21 cellular contexts compared by ENCODE assay signal in genomic region chr2:208872591-208872990, GRCh38.
DNase-seq lines count a peak whose midpoint lies in the region; ATAC-seq, FAIRE-seq and TF ChIP-seq lines count a peak whose summit lies in the region.
"Had no signal": no experiment of that assay in that cellular context is flagged by ENCODE, and none has a peak within 500 bp of the region (broad histone marks: within the 10 kb centered on the region; RNA-seq: fewer than 3 reads in every experiment).

No MANE protein-coding gene starts in this region.

- no peak for FAIRE-seq in bronchial epithelial cell (lab: Jason Lieb, UNC)

- TF ChIP-seq CTCF in bronchial epithelial cell (IDR thresholded peaks at IDR 0.05; ENCODE audit: insufficient read depth, low read length, severe bottlenecking) = no peak

- peak; percentile 28 for DNase-seq in HS-5 (ENCODE audit: low read depth)
- DNase-seq in bronchial epithelial cell (ENCODE audit: low read depth) = peak; percentile 80
- DNase-seq in activated CD4-positive, alpha-beta memory T cell treated with anti-CD3 and anti-CD28 coated beads, Interleukin-2, amount 10 ng/mL, durations not matched to agents 7 days and 5 days = no peak
- DNase-seq in D341Med (ENCODE audit: low spot score) = no peak
- DNase-seq in posterior cingulate gyrus = no peak
- DNase-seq in activated CD4-positive, CD25-positive, alpha-beta regulatory T cell treated with anti-CD3 and anti-CD28 coated beads, Interleukin-2, amount 50 U/mL, for 72 hours = no peak
- DNase-seq: adrenal gland; EL; esophagus squamous epithelium; H9; lower lobe of right lung; NCI-H2171 treated with DMSO at 0.1 percent for 48 hours; NK-92 treated with Interleukin-12 subunit alpha and Interleukin-12 subunit beta, amount 100 ng/mL, for 24 hours; SHP77; stimulated activated CD4-positive, alpha-beta T cell treated with anti-CD3 and anti-CD28 coated beads, Interleukin-2, amount 100 ng/mL, for 24 hours; T-helper 17 cell had no signal

- CTCF ChIA-PET in activated CD4-positive, alpha-beta memory T cell treated with anti-CD3 and anti-CD28 coated beads, Interleukin-2, amount 10 ng/mL, durations not matched to agents 7 days and 5 days (lab: Charles Lee) = no interaction called here

- ATAC-seq in GM18502 (IDR thresholded peaks at IDR 0.05; ENCODE audit: poor library complexity, unreplicated experiment) = peak; percentile 66
- ATAC-seq in GM21717 (IDR thresholded peaks at IDR 0.05; ENCODE audit: unreplicated experiment) = peak; percentile 72
- ATAC-seq: lower lobe of right lung, T-helper 17 cell, WTC11 had no signal

- no peaks in the 10 kb centered on the region for H3K36me3 Mint-ChIP-seq in activated CD4-positive, alpha-beta memory T cell treated with anti-CD3 and anti-CD28 coated beads, Interleukin-2, amount 10 ng/mL, durations not matched to agents 7 days and 5 days (ENCODE audit: low read depth)
- H3K36me3 Mint-ChIP-seq: WTC11 had no signal

- H3K27ac Mint-ChIP-seq in activated CD4-positive, alpha-beta memory T cell treated with anti-CD3 and anti-CD28 coated beads, Interleukin-2, amount 10 ng/mL, durations not matched to agents 7 days and 5 days = no peak overlapping the region
- H3K27ac Mint-ChIP-seq: activated T-helper 2 cell treated with anti-CD3 and anti-CD28 coated beads, Interferon-gamma antibody, Interleukin-2, Interleukin-4, amounts not matched to agents 10 μg/mL and 5 μg/mL and 100 μg/mL, durations not matched to agents 14 hours and 24 hours and 36 hours; H9; T-helper 17 cell; WTC11 had no signal

- H3K4me3 Mint-ChIP-seq in activated CD4-positive, alpha-beta memory T cell treated with anti-CD3 and anti-CD28 coated beads, Interleukin-2, amount 10 ng/mL, durations not matched to agents 7 days and 5 days = no peak overlapping the region
- H3K4me3 Mint-ChIP-seq: H9, T-helper 17 cell, WTC11 had no signal

- no peaks in the 10 kb centered on the region for H3K36me3 ChIP-seq in bronchial epithelial cell (ENCODE audit: control insufficient read depth, insufficient read depth, low read length)
- H3K36me3 ChIP-seq: adrenal gland, esophagus squamous epithelium, lower lobe of right lung, vagina had no signal

- no peaks in the 10 kb centered on the region for H3K9me3 Mint-ChIP-seq in activated CD4-positive, alpha-beta memory T cell treated with anti-CD3 and anti-CD28 coated beads, Interleukin-2, amount 10 ng/mL, durations not matched to agents 7 days and 5 days

- no peak overlapping the region for H3K4me3 ChIP-seq in bronchial epithelial cell (ENCODE audit: low read depth, low read length)
- H3K4me3 ChIP-seq: adrenal gland, esophagus squamous epithelium, lower lobe of right lung, vagina had no signal

- no peaks in the 10 kb centered on the region for H3K4me1 Mint-ChIP-seq in activated CD4-positive, alpha-beta memory T cell treated with anti-CD3 and anti-CD28 coated beads, Interleukin-2, amount 10 ng/mL, durations not matched to agents 7 days and 5 days
- H3K4me1 Mint-ChIP-seq: H9, T-helper 17 cell, WTC11 had no signal

- no peaks in the 10 kb centered on the region for H3K27me3 Mint-ChIP-seq in activated CD4-positive, alpha-beta memory T cell treated with anti-CD3 and anti-CD28 coated beads, Interleukin-2, amount 10 ng/mL, durations not matched to agents 7 days and 5 days
- H3K27me3 Mint-ChIP-seq: T-helper 17 cell had no signal

- H3K27me3 ChIP-seq in bronchial epithelial cell (ENCODE audit: control insufficient read depth, insufficient read depth, low read length) = no peaks in the 10 kb centered on the region
- H3K27me3 ChIP-seq: adrenal gland, esophagus squamous epithelium, vagina had no signal

- intact Hi-C loops in posterior cingulate gyrus (cut with DNase I) = no loop called here

- POLR2A ChIA-PET in activated CD4-positive, alpha-beta memory T cell treated with anti-CD3 and anti-CD28 coated beads, Interleukin-2, amount 10 ng/mL, durations not matched to agents 7 days and 5 days (lab: Charles Lee) = no interaction called here

Comparison
In these comparisons a context has a peak if more than half of its experiments do, and no peak if none do; other contexts are left out.
1. DNase-seq: peak in HS-5 (single experiment) and bronchial epithelial cell (single experiment); none in activated CD4-positive, alpha-beta memory T cell treated with anti-CD3 and anti-CD28 coated beads, Interleukin-2, amount 10 ng/mL, durations not matched to agents 7 days and 5 days (single experiment), D341Med (single experiment), posterior cingulate gyrus (0 of 10) and activated CD4-positive, CD25-positive, alpha-beta regulatory T cell treated with anti-CD3 and anti-CD28 coated beads, Interleukin-2, amount 50 U/mL, for 72 hours (single experiment).